8 cellular contexts compared by ENCODE assay signal in genomic region chr19:47131826-47132521, GRCh38. TPM values are rescaled to one million over a fixed set of nuclear protein-coding genes. Genes with fewer than 3 reads are reported as not detected.
A peak's percentile ranks its signal among the peaks of the same experiment; 100 is the strongest.
DNase-seq lines count a peak whose midpoint lies in the region; ATAC-seq and TF ChIP-seq lines count a peak whose summit lies in the region.
"Not testable (repeated sequence)": the region's sequence is repeated elsewhere in the genome, so short reads cannot be mapped to it uniquely, and the experiment has no call there.

No MANE protein-coding gene starts in this region.

- H2BK15ac ChIP-seq in IMR-90 (ENCODE audit: low read depth, low read length), result not testable (repeated sequence)

- in situ Hi-C loops in IMR-90 (cut with MboI; ENCODE audit: low sequenced_read_pairs), result not testable (repeated sequence)

- not testable (repeated sequence) for H3K56ac ChIP-seq in IMR-90 (ENCODE audit: extremely low read depth, insufficient read depth, low read length)

- BruUV-seq in IMR-90 (replicated peaks; lab: Mats Ljungman, UMichigan), result not testable (repeated sequence)

- not testable (repeated sequence) for H2AK5ac ChIP-seq in IMR-90 (ENCODE audit: low read depth, low read length)

- not testable (repeated sequence) for H3K4ac ChIP-seq in IMR-90 (ENCODE audit: low read depth, low read length)

- not testable (repeated sequence) for H3K14ac ChIP-seq in IMR-90 (replicated peaks; ENCODE audit: low read depth, low read length)

- TF ChIP-seq CTCF in IMR-90 (conservative IDR thresholded peaks at IDR 0.05; ENCODE audit: low read depth, low read length); neural progenitor cell (IDR thresholded peaks at IDR 0.05); suprapubic skin (IDR thresholded peaks at IDR 0.05): not testable (repeated sequence)

- H3K4me2 ChIP-seq in IMR-90 (ENCODE audit: low read depth, low read length) (peak overlapping the region; percentile 81), neural progenitor cell (peak overlapping the region; percentile 96)

- not testable (repeated sequence) for H3K27me3 ChIP-seq in CD4-positive, alpha-beta memory T cell (ENCODE audit: insufficient read depth, low read length); IMR-90 (ENCODE audit: control insufficient read depth, insufficient read depth, low read length); SJSA1 (replicated peaks); effector memory CD4-positive, alpha-beta T cell (replicated peaks; ENCODE audit: control insufficient read depth, insufficient read depth, low read length, poor library complexity, severe bottlenecking); iPS-18a (ENCODE audit: control insufficient read depth, insufficient read depth, low read length); neural progenitor cell; suprapubic skin

- H3K23ac ChIP-seq in IMR-90 (ENCODE audit: low read depth, low read length), result peak overlapping the region; percentile 96; the same call in 1 of the 2 replicates

- H3K36me3 ChIP-seq in CD4-positive, alpha-beta memory T cell (ENCODE audit: insufficient read depth, low read length); IMR-90 (ENCODE audit: control insufficient read depth, insufficient read depth, low read length); effector memory CD4-positive, alpha-beta T cell (ENCODE audit: control insufficient read depth, insufficient read depth, low read length); iPS-18a (ENCODE audit: control insufficient read depth, low read depth, low read length); neural progenitor cell; suprapubic skin: not testable (repeated sequence)
- peaks cover 57% of the 10 kb centered on the region for H3K36me3 ChIP-seq in SJSA1

- not testable (repeated sequence) for TF ChIP-seq RAD21 in IMR-90 (IDR thresholded peaks at IDR 0.05; ENCODE audit: low read length)

- POLR2A ChIA-PET in CD4-positive, alpha-beta memory T cell (lab: Charles Lee; ENCODE audit: partially characterized antibody), result interaction anchor here (1.0 to 4.0 kb wide), 15 partner anchors 11 to 124 kb away, joined by 3 to 48 read pairs (median 5); partner anchors contain the start of genes CCDC9 and ZC3H4
- POLR2A ChIA-PET in IMR-90 (lab: Charles Lee; ENCODE audit: unreplicated experiment), result interaction anchor here (1.4 kb wide), 1 partner anchor 18 kb away, joined by 8 read pairs; the partner anchor contains the start of gene ZC3H4

- dilution Hi-C loops in IMR-90 (cut with HindIII; ENCODE audit: low sequenced_read_pairs, unreplicated experiment), result not testable (repeated sequence)

- peak overlapping the region in 1 of 2 experiments; percentile 42; a peak in 1 of 4 replicates for H4K8ac ChIP-seq in IMR-90 (ENCODE audit: low read depth in 2 of 2, low read length in 2 of 2)

- H3K27ac Mint-ChIP-seq in CD4-positive, alpha-beta memory T cell, result peak overlapping the region in 6 of 7 donors; percentile 55 to 99 (median 82)
- peak overlapping the region; percentile 60 for H3K27ac Mint-ChIP-seq in activated naive CD4-positive, alpha-beta T cell treated with anti-CD3 and anti-CD28 coated beads, Interleukin-2, amount 10 ng/mL, durations not matched to agents 7 days and 5 days
- H3K27ac Mint-ChIP-seq in neural progenitor cell, result not testable (repeated sequence)

- H3K36me3 Mint-ChIP-seq in CD4-positive, alpha-beta memory T cell, result peaks cover 5 to 21% of the 10 kb centered on the region in 2 donors
- peaks cover 45% of the 10 kb centered on the region for H3K36me3 Mint-ChIP-seq in activated naive CD4-positive, alpha-beta T cell treated with anti-CD3 and anti-CD28 coated beads, Interleukin-2, amount 10 ng/mL, durations not matched to agents 7 days and 5 days
- H3K36me3 Mint-ChIP-seq in neural progenitor cell, result peaks cover 31% of the 10 kb centered on the region

- not testable (repeated sequence) for H2BK20ac ChIP-seq in IMR-90 (ENCODE audit: low read depth, low read length)

- H2AFZ ChIP-seq in IMR-90 (replicated peaks; ENCODE audit: low read length, poor library complexity); neural progenitor cell (replicated peaks): not testable (repeated sequence)

- peaks cover 43% of the 10 kb centered on the region for H3K4me1 ChIP-seq in CD4-positive, alpha-beta memory T cell (ENCODE audit: insufficient read depth, low read length)
- H3K4me1 ChIP-seq in IMR-90 (ENCODE audit: control insufficient read depth, insufficient read depth, low read length) (peaks cover 14% of the 10 kb centered on the region), SJSA1 (replicated peaks) (peaks cover 38% of the 10 kb centered on the region), neural progenitor cell (peaks cover 27% of the 10 kb centered on the region), suprapubic skin (peaks cover 20% of the 10 kb centered on the region)
- H3K4me1 ChIP-seq in effector memory CD4-positive, alpha-beta T cell (ENCODE audit: control insufficient read depth, insufficient read depth, low read length, poor library complexity, severe bottlenecking), result peaks cover 13% of the 10 kb centered on the region
- H3K4me1 ChIP-seq in iPS-18a (ENCODE audit: control insufficient read depth, low read depth, low read length), result not testable (repeated sequence)

- H3K9me1 ChIP-seq in IMR-90 (ENCODE audit: insufficient read depth, low read length), result not testable (repeated sequence)

- H3K18ac ChIP-seq in IMR-90 (ENCODE audit: low read depth, low read length), result not testable (repeated sequence)

- not testable (repeated sequence) for H3K27me3 Mint-ChIP-seq in CD4-positive, alpha-beta memory T cell; activated naive CD4-positive, alpha-beta T cell treated with anti-CD3 and anti-CD28 coated beads, Interleukin-2, amount 10 ng/mL, durations not matched to agents 7 days and 5 days
- H3K27me3 Mint-ChIP-seq in neural progenitor cell (ENCODE audit: insufficient read depth, low read depth), result peaks cover 14% of the 10 kb centered on the region

- H3F3A ChIP-seq in neural progenitor cell (ENCODE audit: low read depth), result not testable (repeated sequence)

- H3K79me2 ChIP-seq in neural progenitor cell (ENCODE audit: low read depth), result peaks cover 63% of the 10 kb centered on the region

- peak overlapping the region in 1 of 2 donors; percentile 82 for H3K4me3 ChIP-seq in CD4-positive, alpha-beta memory T cell (ENCODE audit: low read length in 2 of 2)
- H3K4me3 ChIP-seq in IMR-90 (ENCODE audit: insufficient read depth, low read depth, low read length) (peak overlapping the region; percentile 79), SJSA1 (peak overlapping the region; percentile 78), iPS-18a (ENCODE audit: low read length) (peak overlapping the region; percentile 77), neural progenitor cell (peak overlapping the region; percentile 82), suprapubic skin (peak overlapping the region; percentile 86)
- peak overlapping the region; percentile 96 for H3K4me3 ChIP-seq in effector memory CD4-positive, alpha-beta T cell (ENCODE audit: insufficient read depth, low read depth, low read length, poor library complexity, severe bottlenecking)

- CTCF ChIA-PET in CD4-positive, alpha-beta memory T cell (lab: Charles Lee; ENCODE audit: partially characterized antibody), result interaction anchor here (0.7 to 17.5 kb wide), 21 partner anchors 12 to 470 kb away, joined by 3 to 199 read pairs (median 6); partner anchors contain the start of gene ZC3H4
- CTCF ChIA-PET in IMR-90 (lab: Yijun Ruan, JAX), result interaction anchor here (0.8 to 1.9 kb wide), 2 partner anchors 10 to 112 kb away, joined by 3 to 14 read pairs; no protein-coding TSS in a partner anchor
- CTCF ChIA-PET in activated naive CD4-positive, alpha-beta T cell treated with anti-CD3 and anti-CD28 coated beads, Interleukin-2, amount 10 ng/mL, durations not matched to agents 7 days and 5 days (lab: Charles Lee), result interaction anchor here (0.6 to 3.2 kb wide), 15 partner anchors 7 to 119 kb away, joined by 3 to 17 read pairs (median 4); no protein-coding TSS in a partner anchor

- ATAC-seq in IMR-90 (ENCODE audit: low read depth), result not testable (repeated sequence)

- H4K91ac ChIP-seq in IMR-90 (ENCODE audit: insufficient read depth, low read depth, low read length), result not testable (repeated sequence)

- H3K9ac ChIP-seq in IMR-90 (ENCODE audit: low read depth, low read length) (peak overlapping the region; percentile 83), iPS-18a (ENCODE audit: low read length) (peak overlapping the region; percentile 82), neural progenitor cell (peak overlapping the region; percentile 88)

- peaks cover 0 to 39% of the 10 kb centered on the region in 2 experiments; a peak in 2 of 4 replicates for H3K79me1 ChIP-seq in IMR-90 (ENCODE audit: low read depth in 1 of 2, low read length in 2 of 2)

- no CpG with 5 or more reads among the region's 23 CpGs for WGBS in IMR-90 (ENCODE audit: extremely low coverage in 2 of 2, insufficient read length in 1 of 2), 2 experiments
- 51% methylated on average over 23 of the region's 23 CpGs for WGBS in suprapubic skin

- DNase-seq in CD4-positive, alpha-beta memory T cell; IMR-90; SJSA1 (ENCODE audit: low read depth in 1 of 2, low spot score in 2 of 2); activated naive CD4-positive, alpha-beta T cell treated with anti-CD3 and anti-CD28 coated beads, Interleukin-2, amount 10 ng/mL, durations not matched to agents 7 days and 5 days; effector memory CD4-positive, alpha-beta T cell; suprapubic skin (ENCODE audit: low spot score in 2 of 2): not testable (repeated sequence)
- DNase-seq in neural progenitor cell (ENCODE audit: low spot score), result peak; percentile 36

- not testable (repeated sequence) for TF ChIP-seq EP300 in suprapubic skin (IDR thresholded peaks at IDR 0.05)

- H3K27ac ChIP-seq in CD4-positive, alpha-beta memory T cell (ENCODE audit: low read depth, low read length); effector memory CD4-positive, alpha-beta T cell (ENCODE audit: insufficient read depth, low read length, poor library complexity, severe bottlenecking); iPS-18a (ENCODE audit: low read length); neural progenitor cell; suprapubic skin: not testable (repeated sequence)
- H3K27ac ChIP-seq in IMR-90 (ENCODE audit: insufficient read depth, low read length), result peak overlapping the region; percentile 68
- H3K27ac ChIP-seq in SJSA1, result peak overlapping the region; percentile 96; the same call in 1 of the 2 replicates

- peaks cover 33 to 66% (median 45%) of the 10 kb centered on the region in 4 donors for H3K4me1 Mint-ChIP-seq in CD4-positive, alpha-beta memory T cell
- H3K4me1 Mint-ChIP-seq in activated naive CD4-positive, alpha-beta T cell treated with anti-CD3 and anti-CD28 coated beads, Interleukin-2, amount 10 ng/mL, durations not matched to agents 7 days and 5 days, result peaks cover 62% of the 10 kb centered on the region
- peaks cover 31% of the 10 kb centered on the region for H3K4me1 Mint-ChIP-seq in neural progenitor cell

- intact Hi-C loops in CD4-positive, alpha-beta memory T cell (cut with micrococcal nuclease), result loop anchor here (2.0 kb wide), 3 partner anchors 17 to 383 kb away; partner anchors contain the start of genes NAPA and ZC3H4
- intact Hi-C loops in IMR-90 (cut with micrococcal nuclease), result loop anchor here (5.0 kb wide), 1 partner anchor 110 kb away; no protein-coding TSS in a partner anchor

- H4K20me1 ChIP-seq in IMR-90 (ENCODE audit: insufficient read depth, low read length) (peaks cover 56% of the 10 kb centered on the region), neural progenitor cell (ENCODE audit: low read depth) (peaks cover 54% of the 10 kb centered on the region)

- H3K9me3 Mint-ChIP-seq in CD4-positive, alpha-beta memory T cell; activated naive CD4-positive, alpha-beta T cell treated with anti-CD3 and anti-CD28 coated beads, Interleukin-2, amount 10 ng/mL, durations not matched to agents 7 days and 5 days; neural progenitor cell: not testable (repeated sequence)

- H2BK120ac ChIP-seq in IMR-90 (ENCODE audit: low read depth, low read length), result not testable (repeated sequence)

- not testable (repeated sequence) for TF ChIP-seq POLR2A in IMR-90 (IDR thresholded peaks at IDR 0.05; ENCODE audit: low read depth, low read length); suprapubic skin (IDR thresholded peaks at IDR 0.05)

- H2BK5ac ChIP-seq in IMR-90 (ENCODE audit: low read depth, low read length, poor library complexity, severe bottlenecking), result not testable (repeated sequence)

- not testable (repeated sequence) for H2AK9ac ChIP-seq in IMR-90 (replicated peaks; ENCODE audit: low read depth, low read length, poor library complexity)

- H3K9me3 ChIP-seq in CD4-positive, alpha-beta memory T cell (ENCODE audit: control insufficient read depth in 1 of 2, low read length in 2 of 2); IMR-90 (ENCODE audit: control insufficient read depth, insufficient read depth, low read length); SJSA1 (replicated peaks); effector memory CD4-positive, alpha-beta T cell (ENCODE audit: control insufficient read depth, low read length); iPS-18a (ENCODE audit: control insufficient read depth, low read depth, low read length); neural progenitor cell (ENCODE audit: low read depth); suprapubic skin: not testable (repeated sequence)

- not testable (repeated sequence) for H4K5ac ChIP-seq in IMR-90 (ENCODE audit: low read depth, low read length)

- peak overlapping the region; percentile 97 to 100 (median 100) for H3K4me3 Mint-ChIP-seq in CD4-positive, alpha-beta memory T cell
- peak overlapping the region; percentile 98 for H3K4me3 Mint-ChIP-seq in activated naive CD4-positive, alpha-beta T cell treated with anti-CD3 and anti-CD28 coated beads, Interleukin-2, amount 10 ng/mL, durations not matched to agents 7 days and 5 days
- peak overlapping the region; percentile 100 for H3K4me3 Mint-ChIP-seq in neural progenitor cell

RNA-seq across cellular contexts. Expression of gene SAE1, which starts 1.3 kb away (rescaled TPM):
- total RNA-seq in CD4-positive, alpha-beta memory T cell, result 10 to 100 TPM; 35.3 to 36.0 TPM
- 100 to 1,000 TPM; 107 to 182 TPM for polyA plus RNA-seq in CD4-positive, alpha-beta memory T cell
- total RNA-seq in IMR-90 (2012; rRNA removed) (184 and 192 TPM in 2 replicates), neural progenitor cell (ENCODE audit: low replicate concordance) (258 and 305 TPM in 2 replicates), suprapubic skin (10 to 100 TPM; 22.4 to 51.9 (median 44.7) TPM)
- polyA plus RNA-seq in IMR-90 (2012; rRNA removed), result 137 and 165 TPM in 2 replicates
- 96.8 and 106 TPM in 2 replicates for polyA plus RNA-seq in IMR-90 (2012; cell fraction: cytosol; rRNA removed)
- polyA plus RNA-seq in IMR-90 (2012; cell fraction: nucleus; rRNA removed; ENCODE audit: low replicate concordance), result 45.0 and 63.3 TPM in 2 replicates
- 321 and 324 TPM in 2 replicates for total RNA-seq in SJSA1 (2014; rRNA removed; shearing (Covaris generic))

RNA-seq across cellular contexts. Expression of gene ZC3H4, which starts 18.4 kb away (rescaled TPM):
- total RNA-seq in CD4-positive, alpha-beta memory T cell, result 10 to 100 TPM; 74.8 to 75.7 TPM
- polyA plus RNA-seq in CD4-positive, alpha-beta memory T cell, result 1 to 10 TPM in 1 of 2 donors, under 1 TPM in 1; 0.33 to 3.4 TPM
- total RNA-seq in IMR-90 (2012; rRNA removed), result 3.9 and 5.3 TPM in 2 replicates
- polyA plus RNA-seq in IMR-90 (2012; rRNA removed), result 8.9 and 9.3 TPM in 2 replicates
- polyA plus RNA-seq in IMR-90 (2012; cell fraction: cytosol; rRNA removed), result 5.1 and 5.9 TPM in 2 replicates
- 8.7 and 14.9 TPM in 2 replicates for polyA plus RNA-seq in IMR-90 (2012; cell fraction: nucleus; rRNA removed; ENCODE audit: low replicate concordance)
- 6.8 and 11.1 TPM in 2 replicates for total RNA-seq in SJSA1 (2014; rRNA removed; shearing (Covaris generic))
- 19.1 and 29.1 TPM in 2 replicates for total RNA-seq in neural progenitor cell (ENCODE audit: low replicate concordance)
- total RNA-seq in suprapubic skin, result 10 to 100 TPM; 24.2 to 42.8 (median 31.7) TPM
